1 cellular context compared by ENCODE assay signal in genomic region chr1:32186491-32186890, GRCh38.
TF ChIP-seq lines count a peak whose summit lies in the region.

No MANE protein-coding gene starts in this region.

TF ChIP-seq in K562, 482 proteins besides CTCF, POLR2A, EP300 and RAD21:
- TF ChIP-seq ZC3H4 (CRISPR knock-in tag; IDR thresholded peaks at IDR 0.05; ENCODE audit: borderline replicate concordance): no peak
- TF ChIP-seq SUPT5H (IDR thresholded peaks at IDR 0.05): 0 out of 2 replicates have a peak, but pooled peaks have one; percentile 2
- 0 out of 2 replicates have a peak, but pooled peaks have one; percentile 27 for TF ChIP-seq RBFOX2 (IDR thresholded peaks at IDR 0.05; ENCODE audit: low read depth, low read length)
- 0 out of 2 replicates have a peak, but pooled peaks have one; percentile 43 for TF ChIP-seq NFRKB (IDR thresholded peaks at IDR 0.05; ENCODE audit: low read depth)
- TF ChIP-seq CBFA2T3 (IDR thresholded peaks at IDR 0.05): 0 out of 2 replicates have a peak, but pooled peaks have one; percentile 27
